In genomic region chr16:12458591-12459400, GRCh38 we compare ENCODE assay signal across 8 cellular contexts.
A peak's percentile ranks its signal among the peaks of the same experiment; 100 is the strongest.
DNase-seq lines count a peak whose midpoint lies in the region; ATAC-seq and TF ChIP-seq lines count a peak whose summit lies in the region.

No MANE protein-coding gene starts in this region.

- H3K9me3 ChIP-seq in duodenal mucosa (ENCODE audit: control insufficient read depth in 1 of 2, low read length in 2 of 2), result no peaks in the 10 kb centered on the region

- H3K36me3 ChIP-seq in duodenal mucosa (ENCODE audit: control insufficient read depth in 1 of 2, insufficient read depth in 2 of 2, low read length in 2 of 2), result no peaks in the 10 kb centered on the region

- H3K27me3 Mint-ChIP-seq in progenitor cell of endocrine pancreas, result no peaks in the 10 kb centered on the region

- no peaks in the 10 kb centered on the region for H3K36me3 Mint-ChIP-seq in progenitor cell of endocrine pancreas (ENCODE audit: insufficient read depth)

- H3K4me1 Mint-ChIP-seq in progenitor cell of endocrine pancreas (ENCODE audit: low read depth), result no peaks in the 10 kb centered on the region

- no peaks in the 10 kb centered on the region for H3K27me3 ChIP-seq in duodenal mucosa (ENCODE audit: control insufficient read depth in 1 of 2, insufficient read depth in 2 of 2, low read length in 2 of 2)

- no peaks in the 10 kb centered on the region for H3K9me3 Mint-ChIP-seq in progenitor cell of endocrine pancreas (ENCODE audit: low read depth)

- no peak overlapping the region for H3K27ac Mint-ChIP-seq in progenitor cell of endocrine pancreas

- H3K4me3 Mint-ChIP-seq in progenitor cell of endocrine pancreas (ENCODE audit: low read depth), result no peak overlapping the region

- no peak for TF ChIP-seq CTCF in GM20000 (IDR thresholded peaks at IDR 0.05; ENCODE audit: extremely low read depth, missing control alignments)
- TF ChIP-seq CTCF in progenitor cell of endocrine pancreas (IDR thresholded peaks at IDR 0.05; ENCODE audit: unreplicated experiment), result no peak

- ATAC-seq in HG02885 (IDR thresholded peaks at IDR 0.05; ENCODE audit: poor library complexity, unreplicated experiment), result no peak

- DNase-seq in GM20000 (ENCODE audit: low spot score) (peak; percentile 44), NOMO-1 treated with DMSO at 0.1 percent for 48 hours (lab: John Stamatoyannopoulos, UW; ENCODE audit: unreplicated experiment) (peak; percentile 86), NCI-H2081 treated with DMSO at 0.1 percent for 48 hours (lab: John Stamatoyannopoulos, UW) (no peak), NCI-H82 (lab: John Stamatoyannopoulos, UW) (no peak), progenitor cell of endocrine pancreas (ENCODE audit: low spot score, unreplicated experiment) (no peak)
- peak; percentile 17 for DNase-seq in stimulated activated CD8-positive, alpha-beta memory T cell treated with anti-CD3 and anti-CD28 coated beads, Interleukin-4, amount 100 ng/mL, for 24 hours (ENCODE audit: low read depth)

- peak overlapping the region; percentile 47 for H3K27ac ChIP-seq in duodenal mucosa (ENCODE audit: low read depth, low read length)

- peaks cover 0 to 8% of the 10 kb centered on the region in 2 donors for H3K4me1 ChIP-seq in duodenal mucosa (ENCODE audit: control insufficient read depth in 1 of 2, insufficient read depth in 2 of 2, low read length in 2 of 2)

- H3K9ac ChIP-seq in duodenal mucosa (ENCODE audit: low read depth in 1 of 2, low read length in 2 of 2), result no peak overlapping the region

- H3K4me3 ChIP-seq in duodenal mucosa (ENCODE audit: low read depth in 1 of 2, low read length in 2 of 2), result no peak overlapping the region

Comparison
In these comparisons a context has a peak if more than half of its experiments do, and no peak if none do; other contexts are left out.
1. DNase-seq: peak in GM20000 (single experiment), NOMO-1 treated with DMSO at 0.1 percent for 48 hours (single experiment) and stimulated activated CD8-positive, alpha-beta memory T cell treated with anti-CD3 and anti-CD28 coated beads, Interleukin-4, amount 100 ng/mL, for 24 hours (single experiment); none in NCI-H2081 treated with DMSO at 0.1 percent for 48 hours (single experiment), NCI-H82 (single experiment) and progenitor cell of endocrine pancreas (single experiment).